8 cellular contexts compared by ENCODE assay signal in genomic region chr11:113675003-113675471, GRCh38. TPM values are rescaled to one million over a fixed set of nuclear protein-coding genes. Genes with fewer than 3 reads are reported as not detected.
DNase-seq lines count a peak whose midpoint lies in the region; ATAC-seq and TF ChIP-seq lines count a peak whose summit lies in the region.

No MANE protein-coding gene starts in this region.

- no peak overlapping the region for H3K4me3 ChIP-seq in epithelial cell of proximal tubule (ENCODE audit: low read depth, low read length)

- no peak for TF ChIP-seq CTCF in epithelial cell of proximal tubule (conservative IDR thresholded peaks at IDR 0.05; ENCODE audit: low read depth, low read length)
- TF ChIP-seq CTCF in omental fat pad (IDR thresholded peaks at IDR 0.05), result no peak

- peak; percentile 90 for ATAC-seq in GM21381 (IDR thresholded peaks at IDR 0.05; ENCODE audit: unreplicated experiment)
- ATAC-seq in HG03565 (IDR thresholded peaks at IDR 0.05; ENCODE audit: unreplicated experiment), result peak; percentile 91
- ATAC-seq in omental fat pad (ENCODE audit: low FRiP score), result no peak

- peak; percentile 96 for DNase-seq in ELR (ENCODE audit: low read depth)
- peak; percentile 23 for DNase-seq in epithelial cell of proximal tubule (ENCODE audit: low read depth)
- DNase-seq in globus pallidus (ENCODE audit: low spot score), result no peak
- no peak for DNase-seq in G401 (ENCODE audit: low spot score)
- no peak for DNase-seq in NCI-H187 (lab: John Stamatoyannopoulos, UW)
- no peak for DNase-seq in omental fat pad (ENCODE audit: low spot score)

- in situ Hi-C loops in G401 (cut with HindIII; ENCODE audit: low sequenced_read_pairs), result no loop called here

RNA-seq across cellular contexts. Expression of gene TMPRSS5, which starts 31.1 kb away (rescaled TPM):
- total RNA-seq in epithelial cell of proximal tubule, result 0.07 and 0.63 TPM in 2 replicates
- not detected in 2 replicates for total RNA-seq in G401 (2014; rRNA removed; shearing (Covaris generic))
- total RNA-seq in omental fat pad, result 1 to 10 TPM in 2 of 4 donors, under 1 TPM in 1, not detected in 1; 0.84 to 1.9 (median 1.7) TPM

Comparison
In these comparisons a context has a peak if more than half of its experiments do, and no peak if none do; other contexts are left out.
1. DNase-seq: peak in ELR (single experiment) and epithelial cell of proximal tubule (single experiment); none in globus pallidus (single experiment), G401 (single experiment), NCI-H187 (0 of 2) and omental fat pad (single experiment).